Comparison of ENCODE assay signal across 17 cellular contexts in the genomic region with DNA sequence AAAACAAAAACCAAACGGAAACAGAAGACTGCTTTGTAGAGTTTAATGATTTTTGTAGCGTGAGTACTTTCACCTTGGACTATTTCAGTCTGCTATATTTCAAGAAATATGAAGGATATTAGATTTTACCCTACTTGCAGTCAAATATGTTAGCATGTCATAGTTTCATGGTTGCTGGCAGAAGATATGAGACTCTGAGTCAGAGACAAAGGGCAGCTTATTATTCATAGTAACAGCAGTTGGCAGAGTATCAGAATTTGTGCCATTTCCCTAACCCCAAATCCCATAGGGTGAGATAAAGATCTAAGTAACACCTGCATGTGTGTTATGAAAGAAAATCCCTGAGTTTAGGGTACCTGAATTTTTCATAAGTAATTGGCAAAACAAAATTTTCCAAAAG.
DNase-seq lines count a peak whose midpoint lies in the region; ATAC-seq, FAIRE-seq and TF ChIP-seq lines count a peak whose summit lies in the region.
"Had no signal": no experiment of that assay in that cellular context is flagged by ENCODE, and none has a peak within 500 bp of the region (broad histone marks: within the 10 kb centered on the region; RNA-seq: fewer than 3 reads in every experiment).

No MANE protein-coding gene starts in this region.

- H3K4me2 ChIP-seq in Karpas-422 (ENCODE audit: low read depth, low read length, poor library complexity, severe bottlenecking), result no peak overlapping the region

- H3K9me3 ChIP-seq in Karpas-422 (ENCODE audit: low read length), result peaks cover 4% of the 10 kb centered on the region; the same call in 1 of the 2 replicates

- no peaks in the 10 kb centered on the region for H3K79me2 ChIP-seq in Karpas-422 (ENCODE audit: low read length)

- intact Hi-C loops in activated naive CD4-positive, alpha-beta T cell treated with anti-CD3 and anti-CD28 coated beads for 36 hours (cut with micrococcal nuclease), result no loop called here

- FAIRE-seq in frontal cortex (lab: Jason Lieb, UNC), result no peak

- H3K4me3 ChIP-seq in Karpas-422 (ENCODE audit: low read length), result no peak overlapping the region
- H3K4me3 ChIP-seq: cardiac muscle cell had no signal

- H3K9ac ChIP-seq in Karpas-422 (ENCODE audit: low read length), result no peak overlapping the region

- H3K27me3 Mint-ChIP-seq in chondrocyte (ENCODE audit: low read depth), result no peaks in the 10 kb centered on the region
- H3K27me3 Mint-ChIP-seq in activated naive CD4-positive, alpha-beta T cell treated with anti-CD3 and anti-CD28 coated beads for 36 hours (ENCODE audit: low read depth), result no peaks in the 10 kb centered on the region
- H3K27me3 Mint-ChIP-seq: activated T-helper 17 cell treated with anti-CD3 and anti-CD28 coated beads, Interleukin-2, amount 50 U/mL, for 72 hours; type B pancreatic cell had no signal

- H3K4me1 ChIP-seq in Karpas-422 (ENCODE audit: low read length), result peaks cover 10% of the 10 kb centered on the region

- H4K20me1 ChIP-seq in Karpas-422 (ENCODE audit: insufficient read depth, low read depth, low read length), result no peaks in the 10 kb centered on the region

- DNase-seq in Karpas-422 (peak; percentile 43), amniotic stem cell (lab: John Stamatoyannopoulos, UW) (peak; percentile 1), myocyte (ENCODE audit: low read depth) (peak; percentile 4), SKM-1 treated with dmso at 0.1 percent for 144 hours (lab: John Stamatoyannopoulos, UW; ENCODE audit: unreplicated experiment) (no peak), chondrocyte (ENCODE audit: low spot score) (no peak), frontal cortex (ENCODE audit: low spot score in 2 of 2) (no peak)
- DNase-seq in activated naive CD4-positive, alpha-beta T cell treated with anti-CD3 and anti-CD28 coated beads for 36 hours, result no peak
- DNase-seq: activated CD4-positive, alpha-beta T cell treated with anti-CD3 and anti-CD28 coated beads, Interleukin-2, amount 50 U/mL, for 4 hours; CD8-positive, alpha-beta T cell; mesendoderm; NCI-H1436 treated with DMSO at 0.1 percent for 48 hours; nucleus accumbens; stimulated activated CD4-positive, alpha-beta T cell treated with anti-CD3 and anti-CD28 coated beads, Interleukin-12 subunit alpha, Interleukin-12 subunit beta, amount 100 ng/mL, for 4 hours had no signal

- H3K27ac Mint-ChIP-seq in chondrocyte (ENCODE audit: unreplicated experiment), result no peak overlapping the region
- no peak overlapping the region for H3K27ac Mint-ChIP-seq in activated naive CD4-positive, alpha-beta T cell treated with anti-CD3 and anti-CD28 coated beads for 36 hours
- H3K27ac Mint-ChIP-seq: activated T-helper 17 cell treated with anti-CD3 and anti-CD28 coated beads, Interleukin-2, amount 50 U/mL, for 72 hours; CD8-positive, alpha-beta T cell; type B pancreatic cell had no signal

- H3K4me1 Mint-ChIP-seq in chondrocyte (ENCODE audit: low read depth), result no peaks in the 10 kb centered on the region
- H3K4me1 Mint-ChIP-seq in activated naive CD4-positive, alpha-beta T cell treated with anti-CD3 and anti-CD28 coated beads for 36 hours (ENCODE audit: low read depth), result no peaks in the 10 kb centered on the region
- H3K4me1 Mint-ChIP-seq: activated T-helper 17 cell treated with anti-CD3 and anti-CD28 coated beads, Interleukin-2, amount 50 U/mL, for 72 hours had no signal

- H2AFZ ChIP-seq in Karpas-422 (ENCODE audit: low read length), result no peak overlapping the region

- H3K27ac ChIP-seq in Karpas-422 (ENCODE audit: low read length), result peak overlapping the region; percentile 18; the same call in 1 of the 2 replicates
- H3K27ac ChIP-seq: cardiac muscle cell had no signal

- no peaks in the 10 kb centered on the region for H3K36me3 Mint-ChIP-seq in chondrocyte (ENCODE audit: low read depth)
- H3K36me3 Mint-ChIP-seq in activated naive CD4-positive, alpha-beta T cell treated with anti-CD3 and anti-CD28 coated beads for 36 hours (ENCODE audit: low read depth), result no peaks in the 10 kb centered on the region
- H3K36me3 Mint-ChIP-seq: CD8-positive, alpha-beta T cell; type B pancreatic cell had no signal

- CTCF ChIA-PET in activated naive CD4-positive, alpha-beta T cell treated with anti-CD3 and anti-CD28 coated beads for 36 hours (lab: Charles Lee), result no interaction called here

- peak; percentile 51 for ATAC-seq in GM19463 (IDR thresholded peaks at IDR 0.05; ENCODE audit: unreplicated experiment)
- ATAC-seq: activated T-helper 17 cell treated with anti-CD3 and anti-CD28 coated beads, Interleukin-2, amount 50 U/mL, for 72 hours; CD8-positive, alpha-beta T cell had no signal

- H3K9me2 ChIP-seq in Karpas-422 (replicated peaks; ENCODE audit: insufficient read depth, low read length), result no peaks in the 10 kb centered on the region

- TF ChIP-seq CTCF in chondrocyte (IDR thresholded peaks at IDR 0.05), result no peak

- H3K36me3 ChIP-seq in Karpas-422 (ENCODE audit: insufficient read depth, low read length), result no peaks in the 10 kb centered on the region
- H3K36me3 ChIP-seq: cardiac muscle cell had no signal

- H3K9me3 Mint-ChIP-seq in chondrocyte (ENCODE audit: low read depth), result peaks cover 4% of the 10 kb centered on the region
- peaks cover 14% of the 10 kb centered on the region for H3K9me3 Mint-ChIP-seq in activated naive CD4-positive, alpha-beta T cell treated with anti-CD3 and anti-CD28 coated beads for 36 hours
- H3K9me3 Mint-ChIP-seq: type B pancreatic cell had no signal

- H3K27me3 ChIP-seq in Karpas-422 (ENCODE audit: low read length), result no peaks in the 10 kb centered on the region
- H3K27me3 ChIP-seq: cardiac muscle cell had no signal

- H3K4me3 Mint-ChIP-seq in chondrocyte (ENCODE audit: unreplicated experiment), result no peak overlapping the region
- no peak overlapping the region for H3K4me3 Mint-ChIP-seq in activated naive CD4-positive, alpha-beta T cell treated with anti-CD3 and anti-CD28 coated beads for 36 hours
- H3K4me3 Mint-ChIP-seq: activated T-helper 17 cell treated with anti-CD3 and anti-CD28 coated beads, Interleukin-2, amount 50 U/mL, for 72 hours; CD8-positive, alpha-beta T cell; type B pancreatic cell had no signal

Comparison
In these comparisons a context has a peak if more than half of its experiments do, and no peak if none do; other contexts are left out.
1. DNase-seq: peak in Karpas-422 (single experiment), amniotic stem cell (single experiment) and myocyte (single experiment); none in SKM-1 treated with dmso at 0.1 percent for 144 hours (single experiment), chondrocyte (single experiment), frontal cortex (0 of 2) and activated naive CD4-positive, alpha-beta T cell treated with anti-CD3 and anti-CD28 coated beads for 36 hours (single experiment).